Comparison of ENCODE assay signal across 2 cellular contexts in genomic region chr12:65208957-65209654, GRCh38.
TF ChIP-seq lines count a peak whose summit lies in the region.

No MANE protein-coding gene starts in this region.

TF ChIP-seq in endothelial cell of umbilical vein, 7 proteins besides CTCF, POLR2A, EP300 and RAD21:
- TF ChIP-seq, protein P1, sequence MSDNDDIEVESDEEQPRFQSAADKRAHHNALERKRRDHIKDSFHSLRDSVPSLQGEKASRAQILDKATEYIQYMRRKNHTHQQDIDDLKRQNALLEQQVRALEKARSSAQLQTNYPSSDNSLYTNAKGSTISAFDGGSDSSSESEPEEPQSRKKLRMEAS (IDR thresholded peaks at IDR 0.05; ENCODE audit: insufficient read depth, insufficient read length): no peak
- TF ChIP-seq GATA2 (IDR thresholded peaks at IDR 0.05; ENCODE audit: insufficient read depth, insufficient read length, low read depth, low read length): no peak
- no peak for TF ChIP-seq MYC (IDR thresholded peaks at IDR 0.05; ENCODE audit: low read depth, low read length)
- TF ChIP-seq EZH2 (IDR thresholded peaks at IDR 0.05; ENCODE audit: borderline replicate concordance, low read depth, low read length, severe bottlenecking): no peak
- TF ChIP-seq FOS (IDR thresholded peaks at IDR 0.05; ENCODE audit: borderline replicate concordance, insufficient read depth, low read length): no peak
- TF ChIP-seq POLR2AphosphoS5 (IDR thresholded peaks at IDR 0.05; ENCODE audit: insufficient read depth, low read depth, low read length): no peak
- TF ChIP-seq JUN (IDR thresholded peaks at IDR 0.05; ENCODE audit: borderline replicate concordance, insufficient read depth, insufficient read length, low read depth): no peak

TF ChIP-seq in HEK293T, 16 proteins besides CTCF, POLR2A, EP300 and RAD21 (continued from another document):
- TF ChIP-seq ARNT (IDR thresholded peaks at IDR 0.05) (no peak), SP1 (IDR thresholded peaks at IDR 0.05) (no peak), FOXK2 (IDR thresholded peaks at IDR 0.05) (no peak), BHLHE40 (IDR thresholded peaks at IDR 0.05; ENCODE audit: borderline replicate concordance) (no peak), PKNOX1 (IDR thresholded peaks at IDR 0.05) (no peak), TARDBP (IDR thresholded peaks at IDR 0.05) (no peak), FOXM1 (IDR thresholded peaks at IDR 0.05; ENCODE audit: borderline replicate concordance) (no peak), FOXA1 (IDR thresholded peaks at IDR 0.05) (no peak), ZNF384 (IDR thresholded peaks at IDR 0.05) (no peak), LEF1 (IDR thresholded peaks at IDR 0.05; ENCODE audit: borderline replicate concordance) (no peak)
TF ChIP-seq in HEK293T: peak in this region for 0.
